ENCODE assay signal across 11 cellular contexts in genomic region chr6:111727798-111728197, GRCh38.
A peak's percentile ranks its signal among the peaks of the same experiment; 100 is the strongest.
DNase-seq lines count a peak whose midpoint lies in the region; ATAC-seq and TF ChIP-seq lines count a peak whose summit lies in the region.
"Had no signal": no experiment of that assay in that cellular context is flagged by ENCODE, and none has a peak within 500 bp of the region (broad histone marks: within the 10 kb centered on the region; RNA-seq: fewer than 3 reads in every experiment).

No MANE protein-coding gene starts in this region.

- H4K91ac ChIP-seq in neuronal stem cell (ENCODE audit: low read depth, low read length, poor library complexity), result no peak overlapping the region

- intact Hi-C loops in sciatic nerve (cut with DNase I), result no loop called here
- intact Hi-C loops in activated CD4-positive, alpha-beta memory T cell treated with anti-CD3 and anti-CD28 coated beads for 36 hours (cut with micrococcal nuclease), result loop anchor here (10.0 kb wide), 1 partner anchor 437 kb away; no protein-coding TSS in a partner anchor

- H3K4ac ChIP-seq in neuronal stem cell (ENCODE audit: low read length), result no peak overlapping the region

- no peak overlapping the region for H2BK15ac ChIP-seq in neuronal stem cell (ENCODE audit: low read length)

- H3K27ac Mint-ChIP-seq in activated CD4-positive, alpha-beta memory T cell treated with anti-CD3 and anti-CD28 coated beads for 36 hours, result no peak overlapping the region

- POLR2A ChIA-PET in activated CD4-positive, alpha-beta memory T cell treated with anti-CD3 and anti-CD28 coated beads for 36 hours (lab: Charles Lee), result no interaction called here

- CTCF ChIA-PET in activated CD4-positive, alpha-beta memory T cell treated with anti-CD3 and anti-CD28 coated beads for 36 hours (lab: Charles Lee), result interaction anchor here (3.0 kb wide), 1 partner anchor 8 kb away, joined by 19 read pairs; no protein-coding TSS in a partner anchor

- 86% methylated on average over 3 of the region's 3 CpGs for WGBS in liver
- no CpG with 5 or more reads among the region's 3 CpGs for WGBS in neuronal stem cell (ENCODE audit: extremely low coverage in 2 of 2, insufficient read length in 2 of 2, insufficient replicate concordance in 1 of 2), 2 donors

- peaks cover 50% of the 10 kb centered on the region for H3K36me3 Mint-ChIP-seq in activated CD4-positive, alpha-beta memory T cell treated with anti-CD3 and anti-CD28 coated beads for 36 hours

- no peak overlapping the region for H3K18ac ChIP-seq in neuronal stem cell (ENCODE audit: low read length)

- no peaks in the 10 kb centered on the region for H3K36me3 ChIP-seq in BE2C
- no peaks in the 10 kb centered on the region; the same call in 1 of the 2 replicates for H3K36me3 ChIP-seq in WERI-Rb-1
- no peaks in the 10 kb centered on the region for H3K36me3 ChIP-seq in liver (ENCODE audit: control insufficient read depth in 4 of 4, insufficient read depth in 3 of 4, low read depth in 1 of 4, low read length in 3 of 4)
- peaks cover 7 to 28% of the 10 kb centered on the region in 2 donors for H3K36me3 ChIP-seq in neuronal stem cell (replicated peaks in 1 of 2; ENCODE audit: control insufficient read depth in 2 of 2, insufficient read depth in 2 of 2, low read length in 2 of 2)

- peaks cover 6% of the 10 kb centered on the region for H3K9me3 Mint-ChIP-seq in activated CD4-positive, alpha-beta memory T cell treated with anti-CD3 and anti-CD28 coated beads for 36 hours

- no peaks in the 10 kb centered on the region for H3K27me3 Mint-ChIP-seq in activated CD4-positive, alpha-beta memory T cell treated with anti-CD3 and anti-CD28 coated beads for 36 hours

- DNase-seq in BE2C (no peak), WERI-Rb-1 (no peak), sciatic nerve (ENCODE audit: low spot score) (no peak), neuronal stem cell (ENCODE audit: low spot score) (no peak)
- no peak for DNase-seq in activated CD4-positive, alpha-beta memory T cell treated with anti-CD3 and anti-CD28 coated beads for 36 hours
- DNase-seq: NCI-H748 treated with DMSO at 0.1 percent for 48 hours, right cardiac atrium had no signal

- no peak overlapping the region for H2BK5ac ChIP-seq in neuronal stem cell (ENCODE audit: low read length)

- no peak overlapping the region for H2BK12ac ChIP-seq in neuronal stem cell (ENCODE audit: low read length)

- H3K27ac ChIP-seq in WERI-Rb-1 (no peak overlapping the region), liver (ENCODE audit: low read depth in 1 of 2, low read length in 2 of 2) (no peak overlapping the region), neuronal stem cell (replicated peaks; ENCODE audit: low read length) (no peak overlapping the region)
- H3K27ac ChIP-seq: epithelial cell of prostate had no signal

- H3K4me3 Mint-ChIP-seq in activated CD4-positive, alpha-beta memory T cell treated with anti-CD3 and anti-CD28 coated beads for 36 hours, result no peak overlapping the region

- no peak overlapping the region for H3K23ac ChIP-seq in neuronal stem cell (ENCODE audit: low read depth, low read length, poor library complexity)

- ATAC-seq in GM21447 (IDR thresholded peaks at IDR 0.05; ENCODE audit: unreplicated experiment) (no peak), sciatic nerve (no peak)
- ATAC-seq: right cardiac atrium had no signal

- H3K79me1 ChIP-seq in neuronal stem cell (ENCODE audit: low read depth, low read length), result peaks cover 2% of the 10 kb centered on the region

- H3K9ac ChIP-seq in liver (ENCODE audit: low read depth in 1 of 2, low read length in 2 of 2) (no peak overlapping the region), neuronal stem cell (ENCODE audit: low read depth, low read length, poor library complexity) (no peak overlapping the region)

- H2AK5ac ChIP-seq in neuronal stem cell (ENCODE audit: low read depth, low read length), result no peak overlapping the region

- peak in 1 of 2 donors; percentile 37 for TF ChIP-seq RAD21 in liver (IDR thresholded peaks at IDR 0.05)

- H3K4me1 ChIP-seq in BE2C (peaks cover 4% of the 10 kb centered on the region; the same call in 1 of the 2 replicates), liver (ENCODE audit: control insufficient read depth in 4 of 4, insufficient read depth in 4 of 4, low read length in 3 of 4) (peaks cover 0 to 10% (median 5%) of the 10 kb centered on the region in 4 donors), neuronal stem cell (ENCODE audit: control insufficient read depth in 2 of 2, insufficient read depth in 1 of 2, low read depth in 1 of 2, low read length in 2 of 2) (peaks cover 22 to 27% of the 10 kb centered on the region in 2 donors)

- H2BK120ac ChIP-seq in neuronal stem cell (ENCODE audit: low read depth, low read length), result no peak overlapping the region

- H3K4me3 ChIP-seq in BE2C (ENCODE audit: low read depth, low read length), result no peak overlapping the region
- no peak overlapping the region for H3K4me3 ChIP-seq in WERI-Rb-1 (ENCODE audit: low read depth, low read length)
- no peak overlapping the region for H3K4me3 ChIP-seq in liver (ENCODE audit: low read depth in 1 of 3, low read length in 3 of 3)
- no peak overlapping the region for H3K4me3 ChIP-seq in neuronal stem cell (ENCODE audit: low read length in 2 of 2)

- no peak overlapping the region for H4K8ac ChIP-seq in neuronal stem cell (ENCODE audit: low read depth, low read length)

- peak; percentile 45 for TF ChIP-seq CTCF in BE2C (IDR thresholded peaks at IDR 0.05; ENCODE audit: low read depth, low read length)
- peak; percentile 39; the same call in 1 of the 3 replicates for TF ChIP-seq CTCF in GM12872 (IDR thresholded peaks at IDR 0.05; ENCODE audit: insufficient read depth, low read depth, low read length)
- peak; percentile 18; the same call in 1 of the 2 replicates for TF ChIP-seq CTCF in WERI-Rb-1 (IDR thresholded peaks at IDR 0.05; ENCODE audit: low read depth, low read length)
- TF ChIP-seq CTCF in liver (IDR thresholded peaks at IDR 0.05; ENCODE audit: low read depth, low read length, missing input control), result peak; percentile 38

- peaks cover 85% of the 10 kb centered on the region for H3K4me1 Mint-ChIP-seq in activated CD4-positive, alpha-beta memory T cell treated with anti-CD3 and anti-CD28 coated beads for 36 hours (ENCODE audit: low read depth)

- no peaks in the 10 kb centered on the region for H3K27me3 ChIP-seq in BE2C
- H3K27me3 ChIP-seq in WERI-Rb-1 (ENCODE audit: insufficient read depth, low read depth, severe bottlenecking), result no peaks in the 10 kb centered on the region
- no peaks in the 10 kb centered on the region for H3K27me3 ChIP-seq in liver (ENCODE audit: control insufficient read depth in 4 of 4, insufficient read depth in 4 of 4, low read length in 3 of 4)
- no peaks in the 10 kb centered on the region for H3K27me3 ChIP-seq in neuronal stem cell (ENCODE audit: control insufficient read depth in 3 of 3, insufficient read depth in 3 of 3, low read depth in 1 of 3, low read length in 3 of 3)

- no peak overlapping the region for H3K14ac ChIP-seq in neuronal stem cell (ENCODE audit: low read length)

- H3K9me3 ChIP-seq in BE2C (no peaks in the 10 kb centered on the region; the same call in 1 of the 2 replicates), WERI-Rb-1 (ENCODE audit: severe bottlenecking) (peaks cover 5% of the 10 kb centered on the region), liver (ENCODE audit: control insufficient read depth in 4 of 4, low read length in 3 of 4) (no peaks in the 10 kb centered on the region), neuronal stem cell (replicated peaks in 1 of 2; ENCODE audit: control insufficient read depth in 2 of 2, insufficient read depth in 1 of 2, low read depth in 1 of 2, low read length in 2 of 2) (peaks cover 6 to 14% of the 10 kb centered on the region in 2 donors)

- no peak overlapping the region for H2AFZ ChIP-seq in neuronal stem cell (ENCODE audit: low read length)

- no peak overlapping the region for H3K4me2 ChIP-seq in neuronal stem cell (ENCODE audit: insufficient read depth, low read length, poor library complexity, severe bottlenecking)

TF ChIP-seq in liver, 16 proteins besides CTCF, POLR2A, EP300 and RAD21:
- no peak for TF ChIP-seq NR2F2 (IDR thresholded peaks at IDR 0.05)
- no peak for TF ChIP-seq GABPA (IDR thresholded peaks at IDR 0.05 in 1 of 2, conservative IDR thresholded peaks at IDR 0.05 in 1 of 2)
- no peak for TF ChIP-seq YY1 (IDR thresholded peaks at IDR 0.05)
- no peak for TF ChIP-seq HNF4G (IDR thresholded peaks at IDR 0.05)
- no peak for TF ChIP-seq FOXA1 (IDR thresholded peaks at IDR 0.05)
- no peak for TF ChIP-seq HNF4A (conservative IDR thresholded peaks at IDR 0.05)
- no peak for TF ChIP-seq SP1 (IDR thresholded peaks at IDR 0.05)
- no peak for TF ChIP-seq RXRA (IDR thresholded peaks at IDR 0.05)
- TF ChIP-seq MAX (IDR thresholded peaks at IDR 0.05), result no peak
